Comparison of ENCODE assay signal across 11 cellular contexts in genomic region chr6:167795874-167796667, GRCh38. TPM values are rescaled to one million over a fixed set of nuclear protein-coding genes. Genes with fewer than 3 reads are reported as not detected.
A peak's percentile ranks its signal among the peaks of the same experiment; 100 is the strongest.
DNase-seq lines count a peak whose midpoint lies in the region; ATAC-seq and TF ChIP-seq lines count a peak whose summit lies in the region.
"Had no signal": no experiment of that assay in that cellular context is flagged by ENCODE, and none has a peak within 500 bp of the region (broad histone marks: within the 10 kb centered on the region; RNA-seq: fewer than 3 reads in every experiment).

No MANE protein-coding gene starts in this region.

- WGBS in mesenchymal stem cell, result 63% methylated on average over 34 of the region's 37 CpGs
- WGBS in thyroid gland, 2 donors, result 37 to 38% methylated on average over 14 to 20 of the region's 37 CpGs

- no peak overlapping the region for H2BK12ac ChIP-seq in mesenchymal stem cell (ENCODE audit: low read length in 2 of 2)

- no peak overlapping the region for H2BK15ac ChIP-seq in mesenchymal stem cell (ENCODE audit: low read depth, poor library complexity, severe bottlenecking)

- H3K27me3 ChIP-seq in colonic mucosa, result no peaks in the 10 kb centered on the region
- peaks cover 5 to 43% of the 10 kb centered on the region in 2 experiments for H3K27me3 ChIP-seq in mesenchymal stem cell (ENCODE audit: control insufficient read depth in 1 of 2, insufficient read depth in 1 of 2, low read length in 2 of 2)
- H3K27me3 ChIP-seq in thyroid gland, result no peaks in the 10 kb centered on the region

- no peak for TF ChIP-seq CTCF in colonic mucosa (IDR thresholded peaks at IDR 0.05)
- peak in 1 of 6 experiments; percentile 18 for TF ChIP-seq CTCF in thyroid gland (IDR thresholded peaks at IDR 0.05)

- H3K27ac Mint-ChIP-seq in activated CD4-positive, alpha-beta memory T cell treated with anti-CD3 and anti-CD28 coated beads for 36 hours, result no peak overlapping the region
- H3K27ac Mint-ChIP-seq in activated CD4-positive, alpha-beta memory T cell treated with anti-CD3 and anti-CD28 coated beads, Interleukin-2, amount 10 ng/mL, durations not matched to agents 7 days and 5 days, result no peak overlapping the region

- peak overlapping the region; percentile 34 for H4K91ac ChIP-seq in mesenchymal stem cell (ENCODE audit: low read length)

- no peak overlapping the region for H2BK5ac ChIP-seq in mesenchymal stem cell (ENCODE audit: low read depth, low read length, poor library complexity, severe bottlenecking)

- TF ChIP-seq POLR2A in thyroid gland (IDR thresholded peaks at IDR 0.05), result no peak

- H2BK120ac ChIP-seq in mesenchymal stem cell (ENCODE audit: low read depth, low read length), result no peak overlapping the region

- H3K9me3 Mint-ChIP-seq in activated CD4-positive, alpha-beta memory T cell treated with anti-CD3 and anti-CD28 coated beads for 36 hours, result no peaks in the 10 kb centered on the region
- no peaks in the 10 kb centered on the region for H3K9me3 Mint-ChIP-seq in activated CD4-positive, alpha-beta memory T cell treated with anti-CD3 and anti-CD28 coated beads, Interleukin-2, amount 10 ng/mL, durations not matched to agents 7 days and 5 days

- H3K4ac ChIP-seq in mesenchymal stem cell (ENCODE audit: low read depth in 1 of 2, low read length in 2 of 2), result no peak overlapping the region

- H3K14ac ChIP-seq in mesenchymal stem cell (ENCODE audit: low read length in 2 of 2), result peak overlapping the region in 1 of 2 experiments; percentile 79

- CTCF ChIA-PET in activated CD4-positive, alpha-beta memory T cell treated with anti-CD3 and anti-CD28 coated beads for 36 hours (lab: Charles Lee), result interaction anchor here (1.0 kb wide), 1 partner anchor 103 kb away, joined by 4 read pairs; no protein-coding TSS in a partner anchor
- CTCF ChIA-PET in activated CD4-positive, alpha-beta memory T cell treated with anti-CD3 and anti-CD28 coated beads, Interleukin-2, amount 10 ng/mL, durations not matched to agents 7 days and 5 days (lab: Charles Lee), result no interaction called here

- H3K4me1 ChIP-seq in colonic mucosa, result no peaks in the 10 kb centered on the region
- no peaks in the 10 kb centered on the region for H3K4me1 ChIP-seq in mesenchymal stem cell (ENCODE audit: control insufficient read depth, insufficient read depth, low read depth, low read length)
- H3K4me1 ChIP-seq in thyroid gland, result peaks cover 9 to 10% of the 10 kb centered on the region in 2 donors

- H3K36me3 ChIP-seq in colonic mucosa (no peaks in the 10 kb centered on the region), mesenchymal stem cell (ENCODE audit: control insufficient read depth in 1 of 2, insufficient read depth in 2 of 2, low read depth in 1 of 2, low read length in 2 of 2) (no peaks in the 10 kb centered on the region), thyroid gland (no peaks in the 10 kb centered on the region)

- POLR2A ChIA-PET in activated CD4-positive, alpha-beta memory T cell treated with anti-CD3 and anti-CD28 coated beads for 36 hours (lab: Charles Lee), result no interaction called here
- POLR2A ChIA-PET in activated CD4-positive, alpha-beta memory T cell treated with anti-CD3 and anti-CD28 coated beads, Interleukin-2, amount 10 ng/mL, durations not matched to agents 7 days and 5 days (lab: Charles Lee), result no interaction called here

- H3K4me2 ChIP-seq in mesenchymal stem cell (ENCODE audit: low read length, poor library complexity, severe bottlenecking), result no peak overlapping the region

- H4K8ac ChIP-seq in mesenchymal stem cell (ENCODE audit: low read length), result peak overlapping the region; percentile 12

- H3K9me3 ChIP-seq in colonic mucosa (no peaks in the 10 kb centered on the region), mesenchymal stem cell (ENCODE audit: control insufficient read depth, low read length) (no peaks in the 10 kb centered on the region), thyroid gland (no peaks in the 10 kb centered on the region)

- no peaks in the 10 kb centered on the region for H3K36me3 Mint-ChIP-seq in activated CD4-positive, alpha-beta memory T cell treated with anti-CD3 and anti-CD28 coated beads for 36 hours
- H3K36me3 Mint-ChIP-seq in activated CD4-positive, alpha-beta memory T cell treated with anti-CD3 and anti-CD28 coated beads, Interleukin-2, amount 10 ng/mL, durations not matched to agents 7 days and 5 days (ENCODE audit: low read depth), result no peaks in the 10 kb centered on the region

- peaks cover 53% of the 10 kb centered on the region for H3K27me3 Mint-ChIP-seq in activated CD4-positive, alpha-beta memory T cell treated with anti-CD3 and anti-CD28 coated beads for 36 hours
- peaks cover 71% of the 10 kb centered on the region for H3K27me3 Mint-ChIP-seq in activated CD4-positive, alpha-beta memory T cell treated with anti-CD3 and anti-CD28 coated beads, Interleukin-2, amount 10 ng/mL, durations not matched to agents 7 days and 5 days

- H3K4me3 Mint-ChIP-seq in activated CD4-positive, alpha-beta memory T cell treated with anti-CD3 and anti-CD28 coated beads for 36 hours, result peak overlapping the region; percentile 25
- H3K4me3 Mint-ChIP-seq in activated CD4-positive, alpha-beta memory T cell treated with anti-CD3 and anti-CD28 coated beads, Interleukin-2, amount 10 ng/mL, durations not matched to agents 7 days and 5 days, result no peak overlapping the region

- intact Hi-C loops in activated CD4-positive, alpha-beta memory T cell treated with anti-CD3 and anti-CD28 coated beads for 36 hours (cut with micrococcal nuclease), result no loop called here
- intact Hi-C loops in colonic mucosa (cut with DNase I) (no loop called here), thyroid gland (cut with DNase I) (no loop called here)

- H3K79me1 ChIP-seq in mesenchymal stem cell (replicated peaks; ENCODE audit: low read length, poor library complexity, severe bottlenecking), result no peaks in the 10 kb centered on the region

- peak overlapping the region in 1 of 2 experiments; percentile 61 for H3K23ac ChIP-seq in mesenchymal stem cell (ENCODE audit: low read length in 2 of 2)

- no peak for DNase-seq in activated CD4-positive, alpha-beta memory T cell treated with anti-CD3 and anti-CD28 coated beads for 36 hours
- no peak for DNase-seq in activated CD4-positive, alpha-beta memory T cell treated with anti-CD3 and anti-CD28 coated beads, Interleukin-2, amount 10 ng/mL, durations not matched to agents 7 days and 5 days
- DNase-seq in colonic mucosa, result peak; percentile 75
- no peak for DNase-seq in mesenchymal stem cell
- DNase-seq in thyroid gland, result peak; percentile 80 to 82
- DNase-seq in NCI-H1436 treated with DMSO at 0.1 percent for 48 hours (lab: John Stamatoyannopoulos, UW), result no peak
- DNase-seq in COR-L47 (lab: John Stamatoyannopoulos, UW), result no peak
- DNase-seq: effector CD8-positive, alpha-beta T cell; Karpas-422; T-helper 9 cell had no signal

- H3K4me1 Mint-ChIP-seq in activated CD4-positive, alpha-beta memory T cell treated with anti-CD3 and anti-CD28 coated beads for 36 hours (ENCODE audit: low read depth), result peaks cover 10% of the 10 kb centered on the region
- H3K4me1 Mint-ChIP-seq in activated CD4-positive, alpha-beta memory T cell treated with anti-CD3 and anti-CD28 coated beads, Interleukin-2, amount 10 ng/mL, durations not matched to agents 7 days and 5 days, result peaks cover 10% of the 10 kb centered on the region

- H2AK5ac ChIP-seq in mesenchymal stem cell (ENCODE audit: low read length, severe bottlenecking), result no peak overlapping the region

- ATAC-seq in GM19324 (IDR thresholded peaks at IDR 0.05; ENCODE audit: low FRiP score, unreplicated experiment), result no peak

- H2AFZ ChIP-seq in mesenchymal stem cell (ENCODE audit: low read depth, low read length), result no peak overlapping the region

- H3K4me3 ChIP-seq in colonic mucosa (peak overlapping the region; percentile 44), mesenchymal stem cell (ENCODE audit: insufficient read depth in 1 of 2, low read depth in 1 of 2, low read length in 2 of 2) (peak overlapping the region in 1 of 2 experiments; percentile 68), thyroid gland (replicated peaks in 1 of 3) (peak overlapping the region in 1 of 3 donors; percentile 23)

- no peak overlapping the region for H3K18ac ChIP-seq in mesenchymal stem cell (ENCODE audit: low read depth in 1 of 2, low read length in 2 of 2)

- H3K27ac ChIP-seq in colonic mucosa, result peak overlapping the region; percentile 44
- H3K27ac ChIP-seq in mesenchymal stem cell (ENCODE audit: low read length, poor library complexity, severe bottlenecking), result no peak overlapping the region
- H3K27ac ChIP-seq in thyroid gland, result peak overlapping the region in 1 of 3 donors; percentile 31

- H3K9ac ChIP-seq in colonic mucosa (ENCODE audit: low read depth in 2 of 2, low read length in 2 of 2) (peak overlapping the region; percentile 37 to 51), mesenchymal stem cell (ENCODE audit: low read length) (peak overlapping the region; percentile 38)

RNA-seq across cellular contexts. Expression of gene AFDN, which starts 30.6 kb away (rescaled TPM):
- total RNA-seq in activated CD4-positive, alpha-beta memory T cell treated with anti-CD3 and anti-CD28 coated beads for 36 hours, result 10 to 100 TPM; 39.0 to 39.3 TPM
- total RNA-seq in activated CD4-positive, alpha-beta memory T cell treated with anti-CD3 and anti-CD28 coated beads, Interleukin-2, amount 10 ng/mL, durations not matched to agents 7 days and 5 days, result 10 to 100 TPM; 45.9 to 46.3 TPM
- total RNA-seq in colonic mucosa, result 100 to 1,000 TPM; 213 to 232 TPM
- polyA plus RNA-seq in mesenchymal stem cell (2013, experiment 1 of 2), result 47.4 TPM
- polyA plus RNA-seq in mesenchymal stem cell (2013, experiment 2 of 2), result 42.9 TPM
- 100 to 1,000 TPM; 196 to 311 (median 224) TPM for total RNA-seq in thyroid gland

Comparison
In these comparisons a context has a peak if more than half of its experiments do, and no peak if none do; other contexts are left out.
1. DNase-seq: peak in colonic mucosa (single experiment) and thyroid gland (2 of 2); none in activated CD4-positive, alpha-beta memory T cell treated with anti-CD3 and anti-CD28 coated beads for 36 hours (single experiment), activated CD4-positive, alpha-beta memory T cell treated with anti-CD3 and anti-CD28 coated beads, Interleukin-2, amount 10 ng/mL, durations not matched to agents 7 days and 5 days (single experiment), mesenchymal stem cell (single experiment), NCI-H1436 treated with DMSO at 0.1 percent for 48 hours (single experiment) and COR-L47 (single experiment).
2. RNA of gene AFDN, which starts 30.6 kb away (total RNA-seq): 213 to 232 TPM in colonic mucosa and 196 to 311 TPM in thyroid gland; 45.9 to 46.3 TPM in activated CD4-positive, alpha-beta memory T cell treated with anti-CD3 and anti-CD28 coated beads, Interleukin-2, amount 10 ng/mL, durations not matched to agents 7 days and 5 days and 39.0 to 39.3 TPM in activated CD4-positive, alpha-beta memory T cell treated with anti-CD3 and anti-CD28 coated beads for 36 hours; every median in the first group is over 4 times any median in the second.